In the genomic region with DNA sequence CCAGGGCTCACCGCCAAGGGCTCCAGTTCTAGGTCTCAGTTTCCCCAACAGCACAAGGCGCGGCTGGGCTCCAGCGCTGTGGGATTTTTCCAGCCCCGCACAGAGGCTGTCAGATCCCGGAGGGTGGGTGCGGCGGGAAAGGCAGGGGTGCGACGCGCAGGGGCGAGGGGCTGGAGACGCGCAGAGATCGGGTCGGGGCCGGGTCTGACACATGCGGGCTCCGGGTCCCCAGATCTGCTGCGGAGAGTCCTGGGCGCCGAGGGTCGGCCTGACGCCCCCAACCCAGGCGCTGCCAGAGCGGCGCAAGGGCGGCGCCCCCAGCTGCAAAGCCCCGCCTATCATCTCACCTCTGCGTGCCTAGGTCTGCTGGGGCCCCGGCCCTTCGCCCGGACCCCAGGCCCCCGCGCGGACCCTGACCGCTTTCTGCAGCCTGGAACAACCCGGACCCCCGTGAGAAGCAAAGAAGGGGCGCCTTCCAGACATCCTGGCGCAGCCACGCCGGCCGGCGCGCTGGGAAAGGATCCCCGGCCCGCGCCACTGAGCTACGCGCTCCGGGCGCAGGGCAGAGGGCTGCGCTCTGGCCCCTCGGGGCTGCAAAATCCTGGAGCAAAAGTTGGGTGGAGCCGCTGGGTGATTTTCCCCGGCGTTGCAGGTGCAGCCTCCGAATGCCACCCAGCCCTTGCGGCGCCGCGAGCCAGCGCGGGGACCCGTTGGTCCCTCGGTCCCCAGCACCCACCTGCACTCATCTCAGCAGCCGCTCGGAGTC, we compare ENCODE assay signal across 8 cellular contexts. TPM values are rescaled to one million over a fixed set of nuclear protein-coding genes. Genes with fewer than 3 reads are reported as not detected.
DNase-seq lines count a peak whose midpoint lies in the region; ATAC-seq, FAIRE-seq and TF ChIP-seq lines count a peak whose summit lies in the region.

No MANE protein-coding gene starts in this region.

- H3K27ac ChIP-seq in CD8-positive, alpha-beta T cell (ENCODE audit: low read depth, low read length), result no peak overlapping the region
- H3K27ac ChIP-seq in H1 (ENCODE audit: low read depth, low read length) (no peak overlapping the region), neural cell (ENCODE audit: low read length) (no peak overlapping the region)

- no peak for TF ChIP-seq CTCF in CD8-positive, alpha-beta T cell (IDR thresholded peaks at IDR 0.05)
- TF ChIP-seq CTCF in Loucy (conservative IDR thresholded peaks at IDR 0.05; ENCODE audit: low read length) (no peak), H1 (IDR thresholded peaks at IDR 0.05; ENCODE audit: control extremely low read depth in 1 of 3, insufficient read depth in 1 of 3, low read depth in 1 of 3, low read length in 3 of 3) (no peak), neural cell (IDR thresholded peaks at IDR 0.05; ENCODE audit: poor library complexity, severe bottlenecking) (no peak)

- intact Hi-C loops in CD8-positive, alpha-beta T cell (cut with DNase I, micrococcal nuclease), result loop anchor here (1.0 to 5.0 kb wide), 12 partner anchors 41 to 1959 kb away; a partner anchor contains a TSS

- H2BK120ac ChIP-seq in H1 (replicated peaks; ENCODE audit: low read depth, low read length), result no peak overlapping the region

- no peak overlapping the region for H2BK20ac ChIP-seq in H1 (ENCODE audit: low read length)

- H3K4ac ChIP-seq in H1 (replicated peaks; ENCODE audit: insufficient read length, low read depth, low read length), result no peak overlapping the region

- no peaks in the 10 kb centered on the region for H3F3A ChIP-seq in Loucy (ENCODE audit: low read depth)
- no peaks in the 10 kb centered on the region for H3F3A ChIP-seq in neural cell (ENCODE audit: insufficient read depth, low read length, poor library complexity, severe bottlenecking)

- DNase-seq in CD8-positive, alpha-beta T cell, result peak in 1 of 7 experiments; percentile 54
- DNase-seq in H1 (ENCODE audit: low read depth in 1 of 2, low spot score in 2 of 2) (peak in 1 of 2 experiments; percentile 65), DMS153 (lab: John Stamatoyannopoulos, UW) (no peak), SKM-1 treated with dmso at 0.1 percent for 144 hours (lab: John Stamatoyannopoulos, UW; ENCODE audit: unreplicated experiment) (no peak), HuH-7.5 (ENCODE audit: low spot score) (no peak)

- no peak overlapping the region for H4K5ac ChIP-seq in H1 (ENCODE audit: insufficient read length, low read depth, low read length)

- H3K79me1 ChIP-seq in H1 (ENCODE audit: low read depth, low read length), result no peaks in the 10 kb centered on the region

- H4K20me1 ChIP-seq in Loucy (ENCODE audit: insufficient read depth, low read length, poor library complexity, severe bottlenecking) (no peaks in the 10 kb centered on the region), H1 (replicated peaks in 1 of 2; ENCODE audit: control insufficient read depth in 1 of 2, insufficient read depth in 2 of 2, low read length in 2 of 2) (peaks cover 3 to 7% of the 10 kb centered on the region in 2 experiments), neural cell (ENCODE audit: insufficient read depth) (no peaks in the 10 kb centered on the region)

- H2AFZ ChIP-seq in Loucy (ENCODE audit: low read length) (peak overlapping the region; percentile 81; the same call in 1 of the 2 replicates), H1 (ENCODE audit: low read length) (peak overlapping the region; percentile 61; the same call in 1 of the 2 replicates), neural cell (ENCODE audit: low read depth, low read length) (peak overlapping the region; percentile 63)

- H3K23ac ChIP-seq in H1 (ENCODE audit: insufficient read length), result no peak overlapping the region

- no peak overlapping the region for H2AK5ac ChIP-seq in H1 (ENCODE audit: low read depth, low read length)

- no peak overlapping the region for H4K8ac ChIP-seq in H1 (ENCODE audit: extremely low read depth, insufficient read depth, low read length)

- H3K9me2 ChIP-seq in Loucy (replicated peaks; ENCODE audit: low read depth, low read length) (no peaks in the 10 kb centered on the region), neural cell (ENCODE audit: insufficient read depth, low read length) (no peaks in the 10 kb centered on the region)

- TF ChIP-seq RAD21 in H1 (IDR thresholded peaks at IDR 0.05 in 1 of 2, conservative IDR thresholded peaks at IDR 0.05 in 1 of 2; ENCODE audit: low read depth in 2 of 2, low read length in 2 of 2) (no peak), neural cell (conservative IDR thresholded peaks at IDR 0.05) (peak; percentile 28)

- TF ChIP-seq EP300 in H1 (IDR thresholded peaks at IDR 0.05; ENCODE audit: borderline replicate concordance in 1 of 2, low read depth in 2 of 2, low read length in 2 of 2) (no peak), neural cell (conservative IDR thresholded peaks at IDR 0.05; ENCODE audit: poor library complexity, severe bottlenecking) (no peak)

- POLR2A ChIA-PET in CD8-positive, alpha-beta T cell (lab: Charles Lee), result interaction anchor here (0.9 to 1.3 kb wide), 4 partner anchors 41 to 1889 kb away, joined by 3 to 7 read pairs (median 4); a partner anchor contains a TSS
- POLR2A ChIA-PET in H1 (lab: Charles Lee; ENCODE audit: partially characterized antibody), result interaction anchor here (1.4 kb wide), 1 partner anchor 10 kb away, joined by 3 read pairs; no protein-coding TSS in a partner anchor

- H3K27me3 Mint-ChIP-seq in CD8-positive, alpha-beta T cell (ENCODE audit: low read depth), result no peaks in the 10 kb centered on the region

- no peaks in the 10 kb centered on the region for H3K9me3 ChIP-seq in CD8-positive, alpha-beta T cell (ENCODE audit: low read length)
- no peaks in the 10 kb centered on the region for H3K9me3 ChIP-seq in Loucy (ENCODE audit: insufficient read depth, low read depth, low read length)
- no peaks in the 10 kb centered on the region for H3K9me3 ChIP-seq in H1 (ENCODE audit: insufficient read depth in 2 of 2, low read depth in 1 of 2, low read length in 1 of 2)
- no peaks in the 10 kb centered on the region for H3K9me3 ChIP-seq in neural cell (ENCODE audit: low read length)

- no peaks in the 10 kb centered on the region for H3K36me3 ChIP-seq in CD8-positive, alpha-beta T cell (ENCODE audit: insufficient read depth, low read length)
- H3K36me3 ChIP-seq in Loucy (ENCODE audit: insufficient read depth, low read length), result no peaks in the 10 kb centered on the region
- H3K36me3 ChIP-seq in H1 (ENCODE audit: control insufficient read depth in 2 of 4, insufficient read depth in 4 of 4, low read length in 3 of 4), result no peaks in the 10 kb centered on the region
- H3K36me3 ChIP-seq in neural cell (ENCODE audit: insufficient read depth, low read length), result no peaks in the 10 kb centered on the region

- H3K27ac Mint-ChIP-seq in CD8-positive, alpha-beta T cell, result no peak overlapping the region

- H2BK15ac ChIP-seq in H1 (ENCODE audit: low read length), result no peak overlapping the region

- H2BK12ac ChIP-seq in H1 (ENCODE audit: low read depth, low read length), result no peak overlapping the region

- H3K36me3 Mint-ChIP-seq in CD8-positive, alpha-beta T cell, result peaks cover 3% of the 10 kb centered on the region

- H3K23me2 ChIP-seq in H1 (ENCODE audit: low read depth, low read length), result peaks cover 14% of the 10 kb centered on the region; the same call in 1 of the 2 replicates

- H3K4me1 Mint-ChIP-seq in CD8-positive, alpha-beta T cell (ENCODE audit: low read depth), result peaks cover 16% of the 10 kb centered on the region

- peak overlapping the region; percentile 89 for H3K4me3 Mint-ChIP-seq in CD8-positive, alpha-beta T cell

- peaks cover 18% of the 10 kb centered on the region for H3K4me1 ChIP-seq in CD8-positive, alpha-beta T cell (ENCODE audit: insufficient read depth, low read length)
- H3K4me1 ChIP-seq in Loucy (ENCODE audit: insufficient read depth, low read length, poor library complexity, severe bottlenecking), result peaks cover 5% of the 10 kb centered on the region
- peaks cover 0 to 5% (median 2%) of the 10 kb centered on the region in 4 experiments; a peak in 4 of 7 replicates for H3K4me1 ChIP-seq in H1 (replicated peaks in 1 of 4; ENCODE audit: control insufficient read depth in 3 of 4, insufficient read depth in 4 of 4, low read length in 3 of 4)

- no peak overlapping the region for H2BK5ac ChIP-seq in H1 (ENCODE audit: low read depth, low read length)

- no peak for FAIRE-seq in H1 (lab: Jason Lieb, UNC)

- TF ChIP-seq POLR2A in H1 (IDR thresholded peaks at IDR 0.05; ENCODE audit: control extremely low read depth in 1 of 2, low read depth in 2 of 2, low read length in 2 of 2), result no peak

- peak overlapping the region; percentile 61 for H3K4me3 ChIP-seq in CD8-positive, alpha-beta T cell (ENCODE audit: low read depth, low read length)
- H3K4me3 ChIP-seq in Loucy (ENCODE audit: low read length, poor library complexity, severe bottlenecking), result peak overlapping the region; percentile 71
- peak overlapping the region; percentile 43 to 73 (median 64) for H3K4me3 ChIP-seq in H1 (ENCODE audit: extremely low read depth in 1 of 4, insufficient read depth in 2 of 4, low read depth in 3 of 4, low read length in 4 of 4)
- H3K4me3 ChIP-seq in neural cell (ENCODE audit: low read length), result peak overlapping the region; percentile 96

- no peak overlapping the region for H3K14ac ChIP-seq in H1 (ENCODE audit: insufficient read length)

- CTCF ChIA-PET in CD8-positive, alpha-beta T cell (lab: Charles Lee), result interaction anchor here (1.3 to 2.1 kb wide), 2 partner anchors 18 to 78 kb away, joined by 3 to 5 read pairs; no protein-coding TSS in a partner anchor
- CTCF ChIA-PET in H1 (lab: Charles Lee; ENCODE audit: partially characterized antibody), result interaction anchor here (0.5 to 2.3 kb wide), 7 partner anchors 12 to 1239 kb away, joined by 3 to 14 read pairs (median 6); no protein-coding TSS in a partner anchor

- H4K91ac ChIP-seq in H1 (replicated peaks; ENCODE audit: insufficient read length, low read length), result no peak overlapping the region

- no peak overlapping the region for H3K18ac ChIP-seq in H1 (ENCODE audit: extremely low read depth, low read length)

- no peak overlapping the region for H3K9ac ChIP-seq in Loucy (ENCODE audit: low read depth, low read length, poor library complexity, severe bottlenecking)
- H3K9ac ChIP-seq in H1 (replicated peaks in 1 of 4; ENCODE audit: extremely low read depth in 1 of 4, low read depth in 3 of 4, low read length in 3 of 4), result no peak overlapping the region
- H3K9ac ChIP-seq in neural cell (ENCODE audit: low read length), result peak overlapping the region; percentile 75

- no peak for ATAC-seq in CD8-positive, alpha-beta T cell
- no peak for ATAC-seq in HG02623 (IDR thresholded peaks at IDR 0.05; ENCODE audit: unreplicated experiment)

- H3K4me2 ChIP-seq in Loucy (ENCODE audit: low read depth, low read length, poor library complexity, severe bottlenecking) (peak overlapping the region; percentile 72), H1 (ENCODE audit: insufficient read depth in 1 of 2, low read depth in 2 of 2, low read length in 2 of 2) (peak overlapping the region; percentile 90 to 97), neural cell (ENCODE audit: low read length) (peak overlapping the region; percentile 62)

- no peaks in the 10 kb centered on the region for H3K9me3 Mint-ChIP-seq in CD8-positive, alpha-beta T cell

- 6% methylated on average over 26 of the region's 70 CpGs; no CpG with 5 or more reads in 1 of the 2 experiments for WGBS in H1 (ENCODE audit: extremely low coverage in 1 of 2, insufficient coverage in 1 of 2, insufficient read length in 1 of 2, insufficient replicate concordance in 2 of 2, low coverage in 1 of 2, low lambda C conversion rate in 2 of 2, missing lambda C conversion rate in 1 of 2), 2 experiments

- H3K79me2 ChIP-seq in Loucy (ENCODE audit: insufficient read depth, low read length) (no peaks in the 10 kb centered on the region), H1 (ENCODE audit: control insufficient read depth in 1 of 2, insufficient read depth in 2 of 2, low read length in 2 of 2) (no peaks in the 10 kb centered on the region), neural cell (replicated peaks; ENCODE audit: insufficient read depth, low read length) (no peaks in the 10 kb centered on the region)

- no peaks in the 10 kb centered on the region for H3K27me3 ChIP-seq in CD8-positive, alpha-beta T cell (ENCODE audit: insufficient read depth, low read length)
- H3K27me3 ChIP-seq in Loucy (ENCODE audit: insufficient read depth, low read length, poor library complexity, severe bottlenecking) (no peaks in the 10 kb centered on the region), H1 (replicated peaks in 1 of 4; ENCODE audit: control insufficient read depth in 3 of 4, extremely low read depth in 1 of 4, insufficient read depth in 3 of 4, low read length in 3 of 4) (peaks cover 6 to 43% (median 30%) of the 10 kb centered on the region in 4 experiments), neural cell (ENCODE audit: insufficient read depth, low read depth, low read length) (peaks cover 21% of the 10 kb centered on the region)

- no peak overlapping the region for H3K56ac ChIP-seq in H1 (replicated peaks; ENCODE audit: insufficient read length, low read depth, low read length)

RNA-seq across cellular contexts. Expression of a gene that starts 0.5 kb away (rescaled TPM):
- total RNA-seq in CD8-positive, alpha-beta T cell, result 1 to 10 TPM; 1.2 to 1.6 TPM
- 2.8 and 3.0 TPM in 2 replicates for total RNA-seq in H1 (2021; fragmentation: NEBNext Ultra II Directional; extraction: Animal tissue kit (Norgen Biotek cat#: 25700))
- polyA plus RNA-seq in H1 (2011; rRNA removed) (3.0 TPM in 2 replicates), neural cell (14.9 and 103 TPM in 2 replicates)
- polyA plus RNA-seq in H1 (2011; cell fraction: cytosol; rRNA removed), result 3.6 TPM
- 5.9 TPM for polyA plus RNA-seq in H1 (2011; cell fraction: nucleus; rRNA removed)
- polyA plus RNA-seq in H1 (2012, experiment 1 of 2), result 2.9 to 4.0 TPM (median 3.3 TPM) in 4 replicates
- 2.2 TPM for polyA plus RNA-seq in H1 (2012, experiment 2 of 2)
- polyA plus RNA-seq in H1 (2013, experiment 1 of 2), result 0.95 TPM
- polyA plus RNA-seq in H1 (2013, experiment 2 of 2), result 1.2 TPM
- polyA minus RNA-seq in H1 (2011; rRNA and poly(A)+ RNA removed), result 2.7 and 4.9 TPM in 2 replicates
- 1.2 TPM for polyA minus RNA-seq in H1 (2011; cell fraction: cytosol; rRNA and poly(A)+ RNA removed)
- 9.1 TPM for polyA minus RNA-seq in H1 (2011; cell fraction: nucleus; rRNA and poly(A)+ RNA removed)
- polyA minus RNA-seq in neural cell, result 29.7 and 47.6 TPM in 2 replicates

RNA-seq across cellular contexts. Expression of a gene that starts 41.0 kb away (rescaled TPM):
- 100 to 1,000 TPM in 1 of 2 experiments, 10 to 100 TPM in 1; 90.7 to 102 TPM for total RNA-seq in CD8-positive, alpha-beta T cell
- total RNA-seq in H1 (2021; fragmentation: NEBNext Ultra II Directional; extraction: Animal tissue kit (Norgen Biotek cat#: 25700)), result 0.29 TPM in 1 of 2 replicates, not detected in the other
- polyA plus RNA-seq in H1 (2011; rRNA removed) (0.13 and 0.15 TPM in 2 replicates), neural cell (not detected in 2 replicates)
- polyA plus RNA-seq in H1 (2011; cell fraction: cytosol; rRNA removed), result 0.14 TPM
- polyA plus RNA-seq in H1 (2011; cell fraction: nucleus; rRNA removed), result 0.29 TPM
- 0.08 to 0.36 TPM (median 0.14 TPM) in 4 replicates for polyA plus RNA-seq in H1 (2012, experiment 1 of 2)
- 0.22 TPM for polyA plus RNA-seq in H1 (2012, experiment 2 of 2)
- 0.16 TPM for polyA plus RNA-seq in H1 (2013, experiment 1 of 2)
- polyA plus RNA-seq in H1 (2013, experiment 2 of 2), result 0.07 TPM
- polyA minus RNA-seq in H1 (2011; rRNA and poly(A)+ RNA removed), result 0.13 and 0.71 TPM in 2 replicates
- not detected for polyA minus RNA-seq in H1 (2011; cell fraction: cytosol; rRNA and poly(A)+ RNA removed)
- 0.30 TPM for polyA minus RNA-seq in H1 (2011; cell fraction: nucleus; rRNA and poly(A)+ RNA removed)
- not detected in 2 replicates for polyA minus RNA-seq in neural cell

Comparison
In these comparisons a context has a peak if more than half of its experiments do, and no peak if none do; other contexts are left out.
1. RNA of a gene that starts 41.0 kb away (total RNA-seq): 90.7 to 102 TPM in CD8-positive, alpha-beta T cell; 0.29 TPM in H1; every median in the first group is over 10 times any median in the second.
2. Peak in every context shown above with its lines, with median percentiles within 50 percentile points of each other: H3K4me3 ChIP-seq, H2AFZ ChIP-seq and H3K4me2 ChIP-seq.